8 cellular contexts compared by ENCODE assay signal in genomic region chr1:28369518-28370219, GRCh38. TPM values are rescaled to one million over a fixed set of nuclear protein-coding genes. Genes with fewer than 3 reads are reported as not detected.
DNase-seq lines count a peak whose midpoint lies in the region; ATAC-seq and TF ChIP-seq lines count a peak whose summit lies in the region.

Gene PHACTR4, plus strand, starts transcription at chr1:28369740. Its CDS starts 37,708 bp downstream, at chr1:28407448.

- DNase-seq in DMS79 treated with DMSO at 0.1 percent for 48 hours (lab: John Stamatoyannopoulos, UW): peak; percentile 96
- DNase-seq in Kasumi-1 (lab: John Stamatoyannopoulos, UW): peak; percentile 86
- peak; percentile 97 for DNase-seq in RPMI8226
- peak; percentile 88 for DNase-seq in fibroblast of mammary gland (ENCODE audit: low read depth)
- peak; percentile 62 to 86 (median 69) for DNase-seq in naive thymus-derived CD8-positive, alpha-beta T cell
- peak; percentile 85 for DNase-seq in stimulated activated naive B cell treated with anti-CD40 and anti-IgM and Interleukin-4, amounts not matched to agents 10 μg/mL and 1 μg/mL and 100 μg/mL, for 72 hours

- TF ChIP-seq CTCF in fibroblast of mammary gland (conservative IDR thresholded peaks at IDR 0.05; ENCODE audit: control insufficient read depth, insufficient read depth, low read depth, low read length): no peak

- H3K9me3 Mint-ChIP-seq in activated T-helper 17 cell treated with anti-CD3 and anti-CD28 coated beads, Interleukin-2, amount 50 U/mL, for 72 hours: no peaks in the 10 kb centered on the region
- no peaks in the 10 kb centered on the region for H3K9me3 Mint-ChIP-seq in naive thymus-derived CD8-positive, alpha-beta T cell
- no peaks in the 10 kb centered on the region for H3K9me3 Mint-ChIP-seq in stimulated activated naive B cell treated with anti-CD40 and anti-IgM and Interleukin-4, amounts not matched to agents 10 μg/mL and 1 μg/mL and 100 μg/mL, for 72 hours

- H3K27me3 Mint-ChIP-seq in activated T-helper 17 cell treated with anti-CD3 and anti-CD28 coated beads, Interleukin-2, amount 50 U/mL, for 72 hours: no peaks in the 10 kb centered on the region
- no peaks in the 10 kb centered on the region for H3K27me3 Mint-ChIP-seq in naive thymus-derived CD8-positive, alpha-beta T cell
- H3K27me3 Mint-ChIP-seq in stimulated activated naive B cell treated with anti-CD40 and anti-IgM and Interleukin-4, amounts not matched to agents 10 μg/mL and 1 μg/mL and 100 μg/mL, for 72 hours: no peaks in the 10 kb centered on the region

- H3K27ac Mint-ChIP-seq in activated T-helper 17 cell treated with anti-CD3 and anti-CD28 coated beads, Interleukin-2, amount 50 U/mL, for 72 hours: peak within 1 kb of the TSS; percentile 90
- peak within 1 kb of the TSS; percentile 83 to 98 (median 95) for H3K27ac Mint-ChIP-seq in naive thymus-derived CD8-positive, alpha-beta T cell
- peak within 1 kb of the TSS; percentile 96 for H3K27ac Mint-ChIP-seq in stimulated activated naive B cell treated with anti-CD40 and anti-IgM and Interleukin-4, amounts not matched to agents 10 μg/mL and 1 μg/mL and 100 μg/mL, for 72 hours

- peak within 1 kb of the TSS; percentile 91 for H3K4me3 Mint-ChIP-seq in activated T-helper 17 cell treated with anti-CD3 and anti-CD28 coated beads, Interleukin-2, amount 50 U/mL, for 72 hours
- peak within 1 kb of the TSS; percentile 90 to 98 (median 95) for H3K4me3 Mint-ChIP-seq in naive thymus-derived CD8-positive, alpha-beta T cell
- peak within 1 kb of the TSS; percentile 94 to 99 for H3K4me3 Mint-ChIP-seq in stimulated activated naive B cell treated with anti-CD40 and anti-IgM and Interleukin-4, amounts not matched to agents 10 μg/mL and 1 μg/mL and 100 μg/mL, for 72 hours

- peak within 1 kb of the TSS; percentile 87 for H3K4me3 ChIP-seq in fibroblast of mammary gland (ENCODE audit: control insufficient read depth, low read depth, low read length)

- ATAC-seq in GM21786 (IDR thresholded peaks at IDR 0.05; ENCODE audit: unreplicated experiment): peak; percentile 83
- peak; percentile 93 for ATAC-seq in activated T-helper 17 cell treated with anti-CD3 and anti-CD28 coated beads, Interleukin-2, amount 50 U/mL, for 72 hours (replicated peaks)
- ATAC-seq in naive thymus-derived CD8-positive, alpha-beta T cell: peak; percentile 89 to 91
- ATAC-seq in stimulated activated naive B cell treated with anti-CD40 and anti-IgM and Interleukin-4, amounts not matched to agents 10 μg/mL and 1 μg/mL and 100 μg/mL, for 72 hours (replicated peaks): peak; percentile 93

- H3K36me3 Mint-ChIP-seq in activated T-helper 17 cell treated with anti-CD3 and anti-CD28 coated beads, Interleukin-2, amount 50 U/mL, for 72 hours (ENCODE audit: low read depth): no peaks in the 10 kb centered on the region
- H3K36me3 Mint-ChIP-seq in naive thymus-derived CD8-positive, alpha-beta T cell: peaks cover 0 to 7% (median 0%) of the 10 kb centered on the region in 3 donors
- H3K36me3 Mint-ChIP-seq in stimulated activated naive B cell treated with anti-CD40 and anti-IgM and Interleukin-4, amounts not matched to agents 10 μg/mL and 1 μg/mL and 100 μg/mL, for 72 hours: peaks cover 0 to 1% of the 10 kb centered on the region in 2 donors

- POLR2A ChIA-PET in naive thymus-derived CD8-positive, alpha-beta T cell (lab: Charles Lee): interaction anchor here (0.5 to 2.1 kb wide), 13 partner anchors 9 to 812 kb away, joined by 3 to 14 read pairs (median 4); partner anchors contain the start of genes ATP5IF1, EPB41, MED18 and RCC1

- H3K4me1 Mint-ChIP-seq in activated T-helper 17 cell treated with anti-CD3 and anti-CD28 coated beads, Interleukin-2, amount 50 U/mL, for 72 hours: peaks cover 11% of the 10 kb centered on the region
- H3K4me1 Mint-ChIP-seq in naive thymus-derived CD8-positive, alpha-beta T cell: peaks cover 8 to 40% (median 38%) of the 10 kb centered on the region in 4 donors
- peaks cover 14 to 30% of the 10 kb centered on the region in 2 donors for H3K4me1 Mint-ChIP-seq in stimulated activated naive B cell treated with anti-CD40 and anti-IgM and Interleukin-4, amounts not matched to agents 10 μg/mL and 1 μg/mL and 100 μg/mL, for 72 hours

RNA-seq across cellular contexts. Expression of gene PHACTR4, which starts in this region (rescaled TPM):
- total RNA-seq in activated T-helper 17 cell treated with anti-CD3 and anti-CD28 coated beads, Interleukin-2, amount 50 U/mL, for 72 hours: 10 to 100 TPM; 25.6 to 29.3 TPM
- total RNA-seq in naive thymus-derived CD8-positive, alpha-beta T cell: 10 to 100 TPM; 27.4 to 30.1 TPM
- polyA plus RNA-seq in naive thymus-derived CD8-positive, alpha-beta T cell: 10 to 100 TPM in 1 of 3 donors, 1 to 10 TPM in 2; 5.4 to 20.2 (median 6.0) TPM

Comparison
In these comparisons a context has a peak if more than half of its experiments do, and no peak if none do; other contexts are left out.
1. Peak in every context shown above with its lines: DNase-seq, ATAC-seq and H3K4me3 ChIP-seq.